In the genomic region with DNA sequence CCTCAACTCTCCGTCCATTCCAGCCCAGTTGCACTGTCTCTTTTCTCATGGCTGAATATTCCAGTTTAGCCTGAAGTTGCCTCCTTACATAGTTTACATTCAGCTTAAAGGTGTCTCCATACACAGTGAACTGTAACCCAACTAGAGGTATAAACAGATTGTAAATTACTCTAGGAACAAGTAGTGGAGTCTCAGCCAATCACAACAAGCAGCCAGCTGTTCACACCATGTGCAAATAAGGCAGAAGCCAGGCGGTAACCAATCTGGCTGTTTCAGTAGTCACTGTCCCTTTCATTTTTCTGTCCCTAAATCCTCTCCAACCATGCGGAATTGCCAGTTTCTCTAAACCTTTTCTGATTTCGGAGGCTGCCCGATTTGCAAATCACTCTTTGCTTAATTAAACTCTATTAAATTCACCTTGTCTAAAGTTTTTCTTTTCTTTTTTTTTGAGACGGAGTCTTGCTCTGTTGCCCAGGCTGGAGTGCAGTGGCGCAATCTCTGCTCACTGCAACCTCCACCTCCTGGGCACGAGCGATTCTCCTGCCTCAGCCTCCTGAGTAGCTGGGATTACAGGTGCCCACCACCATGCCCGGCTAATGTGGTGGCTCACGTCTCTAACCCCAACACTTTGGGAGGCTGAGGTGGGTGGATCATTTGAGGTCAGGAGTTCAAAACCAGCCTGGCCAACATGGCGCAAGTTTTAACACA, we compare ENCODE assay signal across 17 cellular contexts. TPM values are rescaled to one million over a fixed set of nuclear protein-coding genes. Genes with fewer than 3 reads are reported as not detected.
A peak's percentile ranks its signal among the peaks of the same experiment; 100 is the strongest.
DNase-seq lines count a peak whose midpoint lies in the region; ATAC-seq and TF ChIP-seq lines count a peak whose summit lies in the region.
"Had no signal": no experiment of that assay in that cellular context is flagged by ENCODE, and none has a peak within 500 bp of the region (broad histone marks: within the 10 kb centered on the region; RNA-seq: fewer than 3 reads in every experiment).

No MANE protein-coding gene starts in this region.

- H2AK5ac ChIP-seq in neuronal stem cell (ENCODE audit: low read depth, low read length), result no peak overlapping the region

- H3K4me3 ChIP-seq in DND-41 (ENCODE audit: low read depth in 1 of 2, low read length in 2 of 2) (no peak overlapping the region), neuronal stem cell (ENCODE audit: low read length in 2 of 2) (no peak overlapping the region)

- peaks cover 5% of the 10 kb centered on the region for H3K4me1 Mint-ChIP-seq in progenitor cell of endocrine pancreas (ENCODE audit: low read depth)

- no CpG with 5 or more reads among the region's 12 CpGs for WGBS in neuronal stem cell (ENCODE audit: extremely low coverage in 2 of 2, insufficient read length in 2 of 2, insufficient replicate concordance in 1 of 2), 2 donors

- no peaks in the 10 kb centered on the region for H3K27me3 ChIP-seq in DND-41 (ENCODE audit: insufficient read depth, low read length, poor library complexity)
- H3K27me3 ChIP-seq in neuronal stem cell (ENCODE audit: control insufficient read depth in 3 of 3, insufficient read depth in 3 of 3, low read depth in 1 of 3, low read length in 3 of 3), result no peaks in the 10 kb centered on the region

- peaks cover 17% of the 10 kb centered on the region for H3K4me1 ChIP-seq in DND-41 (ENCODE audit: insufficient read depth, low read length)
- H3K4me1 ChIP-seq in neuronal stem cell (ENCODE audit: control insufficient read depth in 2 of 2, insufficient read depth in 1 of 2, low read depth in 1 of 2, low read length in 2 of 2), result peaks cover 3 to 7% of the 10 kb centered on the region in 2 donors
- H3K4me1 ChIP-seq: Caco-2 had no signal

- H4K20me1 ChIP-seq in DND-41 (ENCODE audit: insufficient read depth, low read length), result no peaks in the 10 kb centered on the region

- H2AFZ ChIP-seq in DND-41 (ENCODE audit: low read depth, low read length) (no peak overlapping the region), neuronal stem cell (ENCODE audit: low read length) (peak overlapping the region; percentile 7)

- H3K27ac ChIP-seq in DND-41 (ENCODE audit: low read length), result peak overlapping the region; percentile 53; the same call in 1 of the 2 replicates
- no peak overlapping the region for H3K27ac ChIP-seq in neuronal stem cell (replicated peaks; ENCODE audit: low read length)

- H3K79me1 ChIP-seq in neuronal stem cell (ENCODE audit: low read depth, low read length), result no peaks in the 10 kb centered on the region

- no peak overlapping the region for H2BK12ac ChIP-seq in neuronal stem cell (ENCODE audit: low read length)

- TF ChIP-seq CTCF in DND-41 (IDR thresholded peaks at IDR 0.05; ENCODE audit: borderline replicate concordance, extremely low read depth, low read length, poor library complexity, severe bottlenecking) (no peak), progenitor cell of endocrine pancreas (IDR thresholded peaks at IDR 0.05; ENCODE audit: unreplicated experiment) (no peak)

- no peak for DNase-seq in DND-41
- peak; percentile 92 for DNase-seq in NCI-H1694 treated with DMSO at 0.1 percent for 48 hours (lab: John Stamatoyannopoulos, UW)
- DNase-seq in SHP77 (lab: John Stamatoyannopoulos, UW), result peak; percentile 28 to 40
- DNase-seq in neuronal stem cell (ENCODE audit: low spot score), result no peak
- no peak for DNase-seq in NCI-H748 treated with DMSO at 0.1 percent for 48 hours (lab: John Stamatoyannopoulos, UW)
- no peak for DNase-seq in progenitor cell of endocrine pancreas (ENCODE audit: low spot score, unreplicated experiment)
- DNase-seq: activated CD4-positive, alpha-beta T cell treated with anti-CD3 and anti-CD28 coated beads for 48 hours; Caco-2; head of caudate nucleus; MV-4-11; naive thymus-derived CD8-positive, alpha-beta T cell; NCI-H2081 treated with DMSO at 0.1 percent for 48 hours; NK-92 treated with Interleukin-12 subunit alpha and Interleukin-12 subunit beta, amount 100 ng/mL, for 24 hours; stimulated activated CD4-positive, alpha-beta T cell treated with anti-CD3 and anti-CD28 coated beads, Interleukin-12 subunit alpha, Interleukin-12 subunit beta, amount 100 ng/mL, for 4 hours; SW 1271 had no signal

- H3K4ac ChIP-seq in neuronal stem cell (ENCODE audit: low read length), result no peak overlapping the region

- H3K14ac ChIP-seq in neuronal stem cell (ENCODE audit: low read length), result no peak overlapping the region

- H3K9ac ChIP-seq in DND-41 (ENCODE audit: low read depth, low read length) (no peak overlapping the region), neuronal stem cell (ENCODE audit: low read depth, low read length, poor library complexity) (no peak overlapping the region)

- H4K91ac ChIP-seq in neuronal stem cell (ENCODE audit: low read depth, low read length, poor library complexity), result no peak overlapping the region

- no peak overlapping the region for H3K23ac ChIP-seq in neuronal stem cell (ENCODE audit: low read depth, low read length, poor library complexity)

- no peak overlapping the region for H4K8ac ChIP-seq in neuronal stem cell (ENCODE audit: low read depth, low read length)

- H3K27ac Mint-ChIP-seq in progenitor cell of endocrine pancreas, result no peak overlapping the region

- H3K4me2 ChIP-seq in DND-41 (ENCODE audit: insufficient read depth, low read length) (no peak overlapping the region), neuronal stem cell (ENCODE audit: insufficient read depth, low read length, poor library complexity, severe bottlenecking) (no peak overlapping the region)

- H3K9me3 ChIP-seq in DND-41 (ENCODE audit: insufficient read depth, low read length, severe bottlenecking), result no peaks in the 10 kb centered on the region
- no peaks in the 10 kb centered on the region for H3K9me3 ChIP-seq in neuronal stem cell (replicated peaks in 1 of 2; ENCODE audit: control insufficient read depth in 2 of 2, insufficient read depth in 1 of 2, low read depth in 1 of 2, low read length in 2 of 2)
- H3K9me3 ChIP-seq: Caco-2 had no signal

- no peaks in the 10 kb centered on the region for H3K36me3 Mint-ChIP-seq in progenitor cell of endocrine pancreas (ENCODE audit: insufficient read depth)
- H3K36me3 Mint-ChIP-seq: naive thymus-derived CD8-positive, alpha-beta T cell had no signal

- no peaks in the 10 kb centered on the region for H3K9me3 Mint-ChIP-seq in progenitor cell of endocrine pancreas (ENCODE audit: low read depth)
- H3K9me3 Mint-ChIP-seq: naive thymus-derived CD8-positive, alpha-beta T cell had no signal

- no peak overlapping the region for H2BK5ac ChIP-seq in neuronal stem cell (ENCODE audit: low read length)

- H3K27me3 Mint-ChIP-seq in progenitor cell of endocrine pancreas, result no peaks in the 10 kb centered on the region
- H3K27me3 Mint-ChIP-seq: naive thymus-derived CD8-positive, alpha-beta T cell had no signal

- H3K4me3 Mint-ChIP-seq in progenitor cell of endocrine pancreas (ENCODE audit: low read depth), result no peak overlapping the region

- H3K79me2 ChIP-seq in DND-41 (ENCODE audit: insufficient read depth, low read length), result no peaks in the 10 kb centered on the region

- H3K36me3 ChIP-seq in DND-41 (ENCODE audit: insufficient read depth, low read length) (no peaks in the 10 kb centered on the region), neuronal stem cell (replicated peaks in 1 of 2; ENCODE audit: control insufficient read depth in 2 of 2, insufficient read depth in 2 of 2, low read length in 2 of 2) (no peaks in the 10 kb centered on the region)

- no peak for ATAC-seq in DND-41 (ENCODE audit: insufficient read depth, low read depth)
- no peak for ATAC-seq in HG02870 (IDR thresholded peaks at IDR 0.05; ENCODE audit: unreplicated experiment)
- ATAC-seq in GM18867 (IDR thresholded peaks at IDR 0.05; ENCODE audit: unreplicated experiment), result no peak
- ATAC-seq: naive thymus-derived CD8-positive, alpha-beta T cell had no signal

- no peak overlapping the region for H2BK120ac ChIP-seq in neuronal stem cell (ENCODE audit: low read depth, low read length)

- H2BK15ac ChIP-seq in neuronal stem cell (ENCODE audit: low read length), result no peak overlapping the region

- H3K18ac ChIP-seq in neuronal stem cell (ENCODE audit: low read length), result no peak overlapping the region

RNA-seq across cellular contexts. Expression of gene GFOD1, which starts 37.6 kb away (rescaled TPM):
- polyA plus RNA-seq in neuronal stem cell (2013, experiment 1 of 2), result 1.3 TPM
- 1.4 TPM for polyA plus RNA-seq in neuronal stem cell (2013, experiment 2 of 2)
- 0.81 and 0.98 TPM in 2 replicates for total RNA-seq in progenitor cell of endocrine pancreas

RNA-seq across cellular contexts. Expression of gene SIRT5, which starts 49.4 kb away (rescaled TPM):
- 8.5 TPM for polyA plus RNA-seq in neuronal stem cell (2013, experiment 1 of 2)
- 9.1 TPM for polyA plus RNA-seq in neuronal stem cell (2013, experiment 2 of 2)
- 18.2 and 18.8 TPM in 2 replicates for total RNA-seq in progenitor cell of endocrine pancreas

Comparison
In these comparisons a context has a peak if more than half of its experiments do, and no peak if none do; other contexts are left out.
1. DNase-seq: peak in NCI-H1694 treated with DMSO at 0.1 percent for 48 hours (single experiment) and SHP77 (2 of 2); none in DND-41 (single experiment), neuronal stem cell (single experiment), NCI-H748 treated with DMSO at 0.1 percent for 48 hours (single experiment) and progenitor cell of endocrine pancreas (single experiment).